In the genomic region with DNA sequence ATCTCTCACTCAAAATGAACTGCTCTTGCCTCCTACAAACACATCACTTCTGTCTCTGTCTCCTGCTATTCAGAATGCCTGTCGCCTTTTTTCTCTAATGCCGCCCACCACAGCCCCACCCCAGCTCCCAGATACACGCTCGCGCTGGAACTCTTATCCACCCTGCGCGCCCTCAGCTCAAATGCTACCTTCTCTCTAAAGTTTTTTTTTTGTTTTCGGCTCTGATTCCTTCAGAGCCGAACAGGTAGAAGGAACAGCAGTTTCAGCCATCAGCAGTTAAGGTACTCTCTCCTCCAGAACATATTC, we compare ENCODE assay signal across 8 cellular contexts. TPM values are rescaled to one million over a fixed set of nuclear protein-coding genes. Genes with fewer than 3 reads are reported as not detected.
A peak's percentile ranks its signal among the peaks of the same experiment; 100 is the strongest.
DNase-seq lines count a peak whose midpoint lies in the region; ATAC-seq and TF ChIP-seq lines count a peak whose summit lies in the region.

No MANE protein-coding gene starts in this region.

- in situ Hi-C loops in IMR-90 (cut with MboI; ENCODE audit: low sequenced_read_pairs), result no loop called here

- peaks cover 15% of the 10 kb centered on the region for H3K79me2 ChIP-seq in ACC112 (ENCODE audit: control insufficient read depth, insufficient read depth, low read length, unreplicated experiment)

- H3K36me3 ChIP-seq in ACC112 (ENCODE audit: insufficient read depth, low read length) (no peaks in the 10 kb centered on the region), IMR-90 (ENCODE audit: control insufficient read depth, insufficient read depth, low read length) (no peaks in the 10 kb centered on the region), iPS DF 6.9 (ENCODE audit: control insufficient read depth, insufficient read depth, low read length) (no peaks in the 10 kb centered on the region)

- H3K4me3 ChIP-seq in ACC112 (ENCODE audit: low read depth, low read length) (peak overlapping the region; percentile 93), IMR-90 (ENCODE audit: insufficient read depth, low read depth, low read length) (peak overlapping the region; percentile 81), iPS DF 6.9 (ENCODE audit: low read length) (peak overlapping the region; percentile 51; the same call in 1 of the 2 replicates)

- no peak for TF ChIP-seq POLR2A in IMR-90 (IDR thresholded peaks at IDR 0.05; ENCODE audit: low read depth, low read length)

- peaks cover 3% of the 10 kb centered on the region for H4K20me1 ChIP-seq in IMR-90 (ENCODE audit: insufficient read depth, low read length)

- peak overlapping the region; percentile 43 for H2BK120ac ChIP-seq in IMR-90 (ENCODE audit: low read depth, low read length)

- H3K9ac ChIP-seq in IMR-90 (ENCODE audit: low read depth, low read length), result peak overlapping the region; percentile 83

- intact Hi-C loops in IMR-90 (cut with micrococcal nuclease), result loop anchor here (2.0 kb wide), 1 partner anchor 56 kb away; no protein-coding TSS in a partner anchor

- no TSS peak for BruUV-seq in IMR-90 (replicated peaks; lab: Mats Ljungman, UMichigan)

- peak overlapping the region; percentile 71 for H2BK5ac ChIP-seq in IMR-90 (ENCODE audit: low read depth, low read length, poor library complexity, severe bottlenecking)

- DNase-seq in IMR-90, result no peak
- peak in 1 of 2 donors; percentile 17 for DNase-seq in activated naive CD4-positive, alpha-beta T cell treated with anti-CD3 and anti-CD28 coated beads, Interleukin-2, amount 50 U/mL, for 72 hours (ENCODE audit: low spot score in 2 of 2)
- no peak for DNase-seq in iPS DF 6.9 (ENCODE audit: low read depth, low spot score)
- DNase-seq in stimulated activated CD4-positive, alpha-beta T cell treated with anti-CD3 and anti-CD28 coated beads, Interleukin-2, amount 100 ng/mL, for 24 hours, result peak; percentile 20 to 45
- DNase-seq in SIG-M5 (lab: John Stamatoyannopoulos, UW), result no peak
- no peak for DNase-seq in SKM-1 treated with dmso at 0.1 percent for 144 hours (lab: John Stamatoyannopoulos, UW; ENCODE audit: unreplicated experiment)
- DNase-seq in NCI-H446 treated with DMSO at 0.1 percent for 48 hours (lab: John Stamatoyannopoulos, UW), result no peak

- H3K4ac ChIP-seq in IMR-90 (ENCODE audit: low read depth, low read length), result peak overlapping the region; percentile 80

- H3K27me3 ChIP-seq in ACC112 (ENCODE audit: insufficient read depth, low read length), result no peaks in the 10 kb centered on the region
- H3K27me3 ChIP-seq in IMR-90 (ENCODE audit: control insufficient read depth, insufficient read depth, low read length), result no peaks in the 10 kb centered on the region
- no peaks in the 10 kb centered on the region for H3K27me3 ChIP-seq in iPS DF 6.9 (ENCODE audit: control insufficient read depth, insufficient read depth, low read length)

- TF ChIP-seq CTCF in IMR-90 (conservative IDR thresholded peaks at IDR 0.05; ENCODE audit: low read depth, low read length), result no peak

- H3K27ac ChIP-seq in ACC112 (ENCODE audit: low read depth, low read length), result peak overlapping the region; percentile 48
- peak overlapping the region; percentile 76 for H3K27ac ChIP-seq in IMR-90 (ENCODE audit: insufficient read depth, low read length)
- H3K27ac ChIP-seq in iPS DF 6.9 (ENCODE audit: low read length), result no peak overlapping the region

- H3K9me3 ChIP-seq in IMR-90 (ENCODE audit: control insufficient read depth, insufficient read depth, low read length) (no peaks in the 10 kb centered on the region), iPS DF 6.9 (ENCODE audit: control insufficient read depth, insufficient read depth, low read length) (no peaks in the 10 kb centered on the region)

- H3K9me3 Mint-ChIP-seq in activated naive CD4-positive, alpha-beta T cell treated with anti-CD3 and anti-CD28 coated beads, Interleukin-2, amount 50 U/mL, for 72 hours, result no peaks in the 10 kb centered on the region

- peaks cover 8% of the 10 kb centered on the region for H3K9me1 ChIP-seq in IMR-90 (ENCODE audit: insufficient read depth, low read length)

- 0 out of 2 replicates have a peak overlapping the region, but pooled peaks have one; percentile 5 for H2AK5ac ChIP-seq in IMR-90 (ENCODE audit: low read depth, low read length)

- peak overlapping the region; percentile 64 for H3K56ac ChIP-seq in IMR-90 (ENCODE audit: extremely low read depth, insufficient read depth, low read length)

- dilution Hi-C loops in IMR-90 (cut with HindIII; ENCODE audit: low sequenced_read_pairs, unreplicated experiment), result no loop called here

- peak overlapping the region; percentile 93 for H3K23ac ChIP-seq in IMR-90 (ENCODE audit: low read depth, low read length)

- H4K5ac ChIP-seq in IMR-90 (ENCODE audit: low read depth, low read length), result peak overlapping the region; percentile 83

- H3K18ac ChIP-seq in IMR-90 (ENCODE audit: low read depth, low read length), result peak overlapping the region; percentile 49; the same call in 1 of the 2 replicates

- H4K91ac ChIP-seq in IMR-90 (ENCODE audit: insufficient read depth, low read depth, low read length), result peak overlapping the region; percentile 85

- H2BK20ac ChIP-seq in IMR-90 (ENCODE audit: low read depth, low read length), result no peak overlapping the region

- H2AFZ ChIP-seq in ACC112 (ENCODE audit: low read length, unreplicated experiment) (peak overlapping the region; percentile 94), IMR-90 (replicated peaks; ENCODE audit: low read length, poor library complexity) (peak overlapping the region; percentile 95)

- POLR2A ChIA-PET in IMR-90 (lab: Charles Lee; ENCODE audit: unreplicated experiment), result no interaction called here

- peak; percentile 1 for ATAC-seq in IMR-90 (ENCODE audit: low read depth)
- no peak for ATAC-seq in activated naive CD4-positive, alpha-beta T cell treated with anti-CD3 and anti-CD28 coated beads, Interleukin-2, amount 50 U/mL, for 72 hours

- CTCF ChIA-PET in IMR-90 (lab: Yijun Ruan, JAX), result interaction anchor here (0.7 to 1.0 kb wide), 2 partner anchors 66 to 104 kb away, joined by 3 to 4 read pairs; no protein-coding TSS in a partner anchor

- H2BK15ac ChIP-seq in IMR-90 (ENCODE audit: low read depth, low read length), result peak overlapping the region; percentile 13; the same call in 1 of the 3 replicates

- peak overlapping the region; percentile 88 to 92 for H4K8ac ChIP-seq in IMR-90 (ENCODE audit: low read depth in 2 of 2, low read length in 2 of 2)

- H3K27ac Mint-ChIP-seq in activated naive CD4-positive, alpha-beta T cell treated with anti-CD3 and anti-CD28 coated beads, Interleukin-2, amount 50 U/mL, for 72 hours, result peak overlapping the region; percentile 92 to 94

- H3K14ac ChIP-seq in IMR-90 (replicated peaks; ENCODE audit: low read depth, low read length), result peak overlapping the region; percentile 86

- peaks cover 0 to 15% of the 10 kb centered on the region in 2 donors for H3K36me3 Mint-ChIP-seq in activated naive CD4-positive, alpha-beta T cell treated with anti-CD3 and anti-CD28 coated beads, Interleukin-2, amount 50 U/mL, for 72 hours

- H3K4me2 ChIP-seq in IMR-90 (ENCODE audit: low read depth, low read length), result peak overlapping the region; percentile 84

- TF ChIP-seq RAD21 in IMR-90 (IDR thresholded peaks at IDR 0.05; ENCODE audit: low read length), result no peak

- peaks cover 5 to 25% of the 10 kb centered on the region in 2 experiments; a peak in 3 of 4 replicates for H3K79me1 ChIP-seq in IMR-90 (ENCODE audit: low read depth in 1 of 2, low read length in 2 of 2)

- 2% methylated on average over 7 of the region's 9 CpGs; no CpG with 5 or more reads in 1 of the 2 experiments for WGBS in IMR-90 (ENCODE audit: extremely low coverage in 2 of 2, insufficient read length in 1 of 2), 2 experiments
- WGBS in iPS DF 6.9 (ENCODE audit: insufficient coverage, insufficient read length), result no CpG with 5 or more reads among the region's 9 CpGs

- H3K4me1 ChIP-seq in ACC112 (ENCODE audit: control insufficient read depth, insufficient read depth, low read length, unreplicated experiment) (peaks cover 38% of the 10 kb centered on the region), IMR-90 (ENCODE audit: control insufficient read depth, insufficient read depth, low read length) (peaks cover 3% of the 10 kb centered on the region), iPS DF 6.9 (ENCODE audit: control insufficient read depth, insufficient read depth, low read length) (no peaks in the 10 kb centered on the region)

- H2AK9ac ChIP-seq in IMR-90 (replicated peaks; ENCODE audit: low read depth, low read length, poor library complexity), result peak overlapping the region; percentile 23

TF ChIP-seq in IMR-90, 13 proteins besides CTCF, POLR2A, EP300 and RAD21:
- TF ChIP-seq MAFK (IDR thresholded peaks at IDR 0.05; ENCODE audit: low read depth, low read length) (no peak), CEBPB (IDR thresholded peaks at IDR 0.05; ENCODE audit: low read depth, low read length) (no peak), RFX5 (IDR thresholded peaks at IDR 0.05; ENCODE audit: low read depth, low read length) (no peak), NFE2L2 (IDR thresholded peaks at IDR 0.05; ENCODE audit: low read depth, low read length) (no peak), FOS (IDR thresholded peaks at IDR 0.05; ENCODE audit: low read depth, low read length) (no peak), CHD1 (IDR thresholded peaks at IDR 0.05; ENCODE audit: low read depth, low read length) (no peak), BHLHE40 (IDR thresholded peaks at IDR 0.05; ENCODE audit: low read depth, low read length) (no peak)
- TF ChIP-seq, protein P1, sequence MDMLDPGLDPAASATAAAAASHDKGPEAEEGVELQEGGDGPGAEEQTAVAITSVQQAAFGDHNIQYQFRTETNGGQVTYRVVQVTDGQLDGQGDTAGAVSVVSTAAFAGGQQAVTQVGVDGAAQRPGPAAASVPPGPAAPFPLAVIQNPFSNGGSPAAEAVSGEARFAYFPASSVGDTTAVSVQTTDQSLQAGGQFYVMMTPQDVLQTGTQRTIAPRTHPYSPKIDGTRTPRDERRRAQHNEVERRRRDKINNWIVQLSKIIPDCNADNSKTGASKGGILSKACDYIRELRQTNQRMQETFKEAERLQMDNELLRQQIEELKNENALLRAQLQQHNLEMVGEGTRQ (IDR thresholded peaks at IDR 0.05; ENCODE audit: low read depth, low read length), result no peak

RNA-seq across cellular contexts. Expression of a gene that starts 3.9 kb away (rescaled TPM):
- 8.2 and 13.6 TPM in 2 replicates for total RNA-seq in IMR-90 (2012; rRNA removed)
- 10.6 and 11.2 TPM in 2 replicates for polyA plus RNA-seq in IMR-90 (2012; rRNA removed)
- polyA plus RNA-seq in IMR-90 (2012; cell fraction: cytosol; rRNA removed), result 1.0 and 1.9 TPM in 2 replicates
- polyA plus RNA-seq in IMR-90 (2012; cell fraction: nucleus; rRNA removed; ENCODE audit: low replicate concordance), result 5.8 and 43.5 TPM in 2 replicates
- total RNA-seq in activated naive CD4-positive, alpha-beta T cell treated with anti-CD3 and anti-CD28 coated beads, Interleukin-2, amount 50 U/mL, for 72 hours, result 10 to 100 TPM; 34.8 to 57.1 TPM

Comparison
In these comparisons a context has a peak if more than half of its experiments do, and no peak if none do; other contexts are left out.
1. DNase-seq: peak in stimulated activated CD4-positive, alpha-beta T cell treated with anti-CD3 and anti-CD28 coated beads, Interleukin-2, amount 100 ng/mL, for 24 hours (2 of 2); none in IMR-90 (single experiment), iPS DF 6.9 (single experiment), SIG-M5 (single experiment), SKM-1 treated with dmso at 0.1 percent for 144 hours (single experiment) and NCI-H446 treated with DMSO at 0.1 percent for 48 hours (single experiment).
2. Peak in every context shown above with its lines, with median percentiles within 50 percentile points of each other: H3K4me3 ChIP-seq.